In the genomic region with DNA sequence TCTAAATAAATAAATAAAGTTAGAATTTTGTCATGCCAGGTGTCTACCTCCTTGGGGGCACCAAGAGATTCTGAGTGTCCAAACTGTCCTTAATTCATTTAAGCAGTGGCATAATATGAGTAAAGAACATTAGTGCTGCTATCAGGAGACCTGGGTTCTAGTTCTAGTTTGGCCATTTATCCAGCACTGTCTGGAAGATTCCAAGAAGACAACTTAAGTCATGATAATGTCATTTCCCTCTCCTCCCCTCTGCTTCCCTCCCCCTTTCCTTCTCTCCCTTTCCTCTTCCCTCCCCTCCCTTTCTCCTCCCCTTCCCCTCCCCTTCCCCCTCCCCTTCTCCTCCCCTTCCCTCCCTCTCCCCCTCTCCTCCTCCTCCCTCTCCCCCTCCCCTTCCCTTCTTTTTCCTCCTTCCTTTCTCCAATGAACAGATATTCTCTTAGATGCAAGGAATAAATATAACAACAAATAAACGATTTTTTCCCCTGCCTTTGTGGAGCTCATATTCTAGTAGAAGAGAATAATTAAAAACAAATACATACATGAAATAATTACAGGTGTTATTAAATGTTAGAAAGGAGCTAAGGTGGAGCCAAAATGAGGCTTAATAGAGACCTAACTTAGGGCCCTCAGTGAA, we compare ENCODE assay signal across 28 cellular contexts.
"Had no signal": no experiment of that assay in that cellular context is flagged by ENCODE, and none has a peak within 500 bp of the region (broad histone marks: within the 10 kb centered on the region; RNA-seq: fewer than 3 reads in every experiment).

No MANE protein-coding gene starts in this region.

- H3K9me3 ChIP-seq: colonic mucosa, esophagus squamous epithelium, gastrocnemius medialis, heart right ventricle, left lung, lower lobe of right lung, mucosa of descending colon had no signal

- DNase-seq: colonic mucosa; cortex of kidney; effector CD8-positive, alpha-beta T cell; effector memory CD8-positive, alpha-beta T cell; endodermal cell; erythroblast; esophagus squamous epithelium; foreskin fibroblast; foreskin melanocyte; gastrocnemius medialis; glutamatergic neuron; head of caudate nucleus; heart right ventricle; hippocampal formation; immature natural killer cell; islet precursor cell; kidney; kidney glomerular epithelial cell; left colon; left lung; left ventricle myocardium superior; lower lobe of right lung; mesenchymal stem cell; mucosa of descending colon; naive B cell; naive thymus-derived CD8-positive, alpha-beta T cell had no signal

- FAIRE-seq: endometrium, kidney had no signal

- H3K36me3 ChIP-seq: colonic mucosa, esophagus squamous epithelium, gastrocnemius medialis, heart right ventricle, left lung, lower lobe of right lung had no signal

- H3K27me3 ChIP-seq: colonic mucosa, esophagus squamous epithelium, gastrocnemius medialis, left lung had no signal

- ATAC-seq: effector memory CD8-positive, alpha-beta T cell; gastrocnemius medialis; heart right ventricle; left colon; left lung; left ventricle myocardium superior; lower lobe of right lung; mucosa of descending colon; naive thymus-derived CD8-positive, alpha-beta T cell had no signal

- H3K27ac ChIP-seq: colonic mucosa, epithelial cell of prostate, esophagus squamous epithelium, gastrocnemius medialis, heart right ventricle, left lung, lower lobe of right lung had no signal

- H3K4me1 ChIP-seq: colonic mucosa, esophagus squamous epithelium, gastrocnemius medialis, heart right ventricle, left lung, lower lobe of right lung had no signal

- H3K4me3 ChIP-seq: colonic mucosa, esophagus squamous epithelium, gastrocnemius medialis, heart right ventricle, left lung, lower lobe of right lung, mucosa of descending colon had no signal
